Comparison of ENCODE assay signal across 1 cellular context in the genomic region with DNA sequence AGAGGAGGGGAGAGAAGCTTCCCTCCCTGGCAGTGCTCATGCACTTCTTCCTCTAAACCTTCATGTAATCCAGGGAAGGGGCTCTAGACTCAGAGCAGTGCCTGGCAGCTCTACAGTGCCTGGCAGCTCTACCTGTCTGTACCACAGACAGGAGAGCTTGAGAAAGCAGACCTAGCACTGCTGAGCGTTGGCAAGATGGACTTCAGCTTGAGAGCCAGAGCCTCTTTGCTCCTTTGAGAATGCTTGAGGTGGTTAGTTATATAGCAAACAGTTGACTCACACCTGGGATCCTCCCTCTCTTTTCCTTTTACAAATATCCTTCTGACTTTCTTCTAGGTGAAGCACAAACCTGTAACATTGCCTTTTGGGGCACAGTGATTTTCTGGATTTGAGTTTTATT.
TF ChIP-seq lines count a peak whose summit lies in the region.

No MANE protein-coding gene starts in this region.

TF ChIP-seq in H1, 55 proteins besides CTCF, POLR2A, EP300 and RAD21:
- TF ChIP-seq CBX8 (IDR thresholded peaks at IDR 0.05; ENCODE audit: borderline replicate concordance, low read depth, low read length): no peak
- TF ChIP-seq PHF8 (conservative IDR thresholded peaks at IDR 0.05; ENCODE audit: low read depth, low read length): no peak
TF ChIP-seq in H1: peak in this region for 0.
